In genomic region chr10:2315045-2315485, GRCh38 we compare ENCODE assay signal across 1 cellular context.
TF ChIP-seq lines count a peak whose summit lies in the region.
"Not testable (repeated sequence)": the region's sequence is repeated elsewhere in the genome, so short reads cannot be mapped to it uniquely, and the experiment has no call there.

No MANE protein-coding gene starts in this region.

TF ChIP-seq in K562, 482 proteins besides CTCF, POLR2A, EP300 and RAD21 (continued from another document):
- TF ChIP-seq E2F6 (IDR thresholded peaks at IDR 0.05; ENCODE audit: borderline replicate concordance in 1 of 2, extremely low read depth in 1 of 2, insufficient read depth in 1 of 2, insufficient read length in 1 of 2, low read depth in 1 of 2, low read length in 1 of 2, poor library complexity in 1 of 2, severe bottlenecking in 1 of 2) (peak in 1 of 2 experiments; percentile 74), NR2C2 (tag; IDR thresholded peaks at IDR 0.05) (peak; percentile 80), RAD51 (IDR thresholded peaks at IDR 0.05; ENCODE audit: borderline replicate concordance, low read depth) (peak; percentile 83), USF2 (CRISPR knock-in tag; IDR thresholded peaks at IDR 0.05) (peak; percentile 79), RBFOX2 (IDR thresholded peaks at IDR 0.05; ENCODE audit: low read depth, low read length) (peak; percentile 77), POLR2G (IDR thresholded peaks at IDR 0.05; ENCODE audit: low read depth, low read length) (peak; percentile 68), CBFA2T2 (conservative IDR thresholded peaks at IDR 0.05) (0 out of 2 replicates have a peak, but pooled peaks have one; percentile 25), GABPA (tag; conservative IDR thresholded peaks at IDR 0.05; ENCODE audit: low read depth) (peak; percentile 73), USF1 (CRISPR knock-in tag; IDR thresholded peaks at IDR 0.05) (peak; percentile 61), TFE3 (CRISPR knock-in tag; IDR thresholded peaks at IDR 0.05) (peak; percentile 94), HNRNPLL (IDR thresholded peaks at IDR 0.05; ENCODE audit: low read depth, low read length, poor library complexity, severe bottlenecking) (peak; percentile 99), VEZF1 (CRISPR knock-in tag; IDR thresholded peaks at IDR 0.05) (peak; percentile 87), GMEB1 (CRISPR knock-in tag; IDR thresholded peaks at IDR 0.05) (peak; percentile 83), BHLHE40 (IDR thresholded peaks at IDR 0.05; ENCODE audit: low read length) (peak; percentile 58), ELF1 (tag; IDR thresholded peaks at IDR 0.05) (peak; percentile 65), CBX3 (IDR thresholded peaks at IDR 0.05; ENCODE audit: borderline replicate concordance in 1 of 2, low read length in 2 of 2) (0 out of 3 replicates have a peak, but pooled peaks of 1 of the 2 experiments have one; percentile 38)
- TF ChIP-seq NR2C2 (CRISPR knock-in tag; IDR thresholded peaks at IDR 0.05), result not testable (repeated sequence)
